ENCODE assay signal across 9 cellular contexts in the genomic region with DNA sequence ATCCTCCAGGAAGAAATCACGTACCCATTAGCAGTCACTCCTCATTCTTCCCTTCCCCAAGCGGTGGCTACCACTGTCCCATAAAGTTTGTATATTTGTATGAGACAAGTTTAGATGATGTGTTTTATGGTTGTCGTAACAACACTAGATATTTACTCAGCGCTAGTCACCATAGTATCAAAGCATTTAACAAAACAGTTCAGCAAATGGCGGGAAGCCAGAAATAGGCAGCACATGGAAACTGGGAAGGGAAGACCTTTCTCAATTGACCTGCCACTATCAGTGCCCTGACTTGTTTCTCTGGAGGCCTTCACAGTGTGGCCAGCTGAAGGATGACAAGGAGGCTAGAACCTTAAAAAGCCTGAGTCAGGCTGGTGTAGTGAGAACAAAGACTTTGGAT. TPM values are rescaled to one million over a fixed set of nuclear protein-coding genes. Genes with fewer than 3 reads are reported as not detected.
A peak's percentile ranks its signal among the peaks of the same experiment; 100 is the strongest.
DNase-seq lines count a peak whose midpoint lies in the region; ATAC-seq and TF ChIP-seq lines count a peak whose summit lies in the region.
"Had no signal": no experiment of that assay in that cellular context is flagged by ENCODE, and none has a peak within 500 bp of the region (broad histone marks: within the 10 kb centered on the region; RNA-seq: fewer than 3 reads in every experiment).

No MANE protein-coding gene starts in this region.

- TF ChIP-seq POLR2A in upper lobe of left lung (IDR thresholded peaks at IDR 0.05) (no peak), testis (IDR thresholded peaks at IDR 0.05) (no peak)

- H3K27ac ChIP-seq in SK-N-SH (ENCODE audit: low read depth in 2 of 2, low read length in 1 of 2) (peak overlapping the region in 1 of 2 experiments; percentile 45; a peak in 2 of 4 replicates), brain microvascular endothelial cell (peak overlapping the region; percentile 42), hepatocyte (peak overlapping the region; percentile 2), upper lobe of left lung (no peak overlapping the region), testis (no peak overlapping the region)

- in situ Hi-C loops in brain microvascular endothelial cell (cut with HindIII; ENCODE audit: low pct_ligation_motif_present, low sequenced_read_pairs) = no loop called here

- POLR2A ChIA-PET in SK-N-SH (lab: Yijun Ruan, JAX) = no interaction called here

- no peaks in the 10 kb centered on the region for H3K9me3 ChIP-seq in SK-N-SH
- no peaks in the 10 kb centered on the region for H3K9me3 ChIP-seq in hepatocyte (ENCODE audit: low read depth)
- H3K9me3 ChIP-seq in upper lobe of left lung = no peaks in the 10 kb centered on the region
- H3K9me3 ChIP-seq in testis = no peaks in the 10 kb centered on the region

- WGBS in SK-N-SH (ENCODE audit: low lambda C conversion rate) = 93% methylated on average over 5 of the region's 5 CpGs
- 85% methylated on average over 5 of the region's 5 CpGs for WGBS in hepatocyte (ENCODE audit: low lambda C conversion rate, missing lambda C conversion rate)
- WGBS in upper lobe of left lung, 2 donors = 61 to 73% methylated on average over 5 of the region's 5 CpGs
- 80 to 91% methylated on average over 5 of the region's 5 CpGs for WGBS in testis, 2 donors

- DNase-seq in SK-N-SH = no peak
- DNase-seq in brain microvascular endothelial cell = peak; percentile 84
- peak; percentile 50 for DNase-seq in hepatocyte (ENCODE audit: low spot score)
- no peak for DNase-seq in upper lobe of left lung
- no peak for DNase-seq in NCI-H524 treated with DMSO at 0.1 percent for 48 hours (lab: John Stamatoyannopoulos, UW)
- no peak for DNase-seq in testis
- DNase-seq: AML-193 had no signal

- TF ChIP-seq EP300 in SK-N-SH (IDR thresholded peaks at IDR 0.05; ENCODE audit: borderline replicate concordance in 1 of 2, low read depth in 1 of 2, low read length in 1 of 2) (no peak), upper lobe of left lung (IDR thresholded peaks at IDR 0.05) (peak in 1 of 4 donors; percentile 1)

- H3K9ac ChIP-seq in SK-N-SH = no peak overlapping the region

- intact Hi-C loops in testis (cut with DNase I; ENCODE audit: low total_unique reads) = no loop called here

- H3K79me2 ChIP-seq in SK-N-SH (ENCODE audit: insufficient read depth) (peaks cover 91% of the 10 kb centered on the region), hepatocyte (peaks cover 22% of the 10 kb centered on the region)

- no peaks in the 10 kb centered on the region for H3K9me2 ChIP-seq in SK-N-SH
- no peaks in the 10 kb centered on the region for H3K9me2 ChIP-seq in hepatocyte (replicated peaks; ENCODE audit: insufficient read depth)

- H3K4me1 ChIP-seq in SK-N-SH (ENCODE audit: control insufficient read depth in 1 of 2, insufficient read depth in 2 of 2, low read depth in 1 of 2, low read length in 1 of 2) (peaks cover 4 to 20% of the 10 kb centered on the region in 2 experiments), hepatocyte (ENCODE audit: insufficient read depth) (no peaks in the 10 kb centered on the region), upper lobe of left lung (peaks cover 4 to 8% (median 6%) of the 10 kb centered on the region in 4 donors), testis (peaks cover 9% of the 10 kb centered on the region)

- no peak overlapping the region for H2AFZ ChIP-seq in SK-N-SH (ENCODE audit: low read depth)
- H2AFZ ChIP-seq in hepatocyte = no peak overlapping the region

- H3K4me2 ChIP-seq in SK-N-SH = no peak overlapping the region
- no peak overlapping the region for H3K4me2 ChIP-seq in hepatocyte

- no peaks in the 10 kb centered on the region; the same call in 1 of the 2 replicates for H4K20me1 ChIP-seq in SK-N-SH (ENCODE audit: insufficient read depth)
- H4K20me1 ChIP-seq in hepatocyte (ENCODE audit: insufficient read depth, poor library complexity, severe bottlenecking) = no peaks in the 10 kb centered on the region

- peaks cover 25% of the 10 kb centered on the region for H3F3A ChIP-seq in SK-N-SH (replicated peaks; ENCODE audit: insufficient read depth)

- H3K27me3 ChIP-seq in SK-N-SH (ENCODE audit: insufficient read depth) = no peaks in the 10 kb centered on the region
- H3K27me3 ChIP-seq in brain microvascular endothelial cell (replicated peaks) = no peaks in the 10 kb centered on the region
- no peaks in the 10 kb centered on the region for H3K27me3 ChIP-seq in hepatocyte
- H3K27me3 ChIP-seq in upper lobe of left lung = no peaks in the 10 kb centered on the region
- no peaks in the 10 kb centered on the region for H3K27me3 ChIP-seq in testis

- H3K4me3 ChIP-seq in SK-N-SH (ENCODE audit: low read depth in 2 of 2, low read length in 1 of 2) = no peak overlapping the region
- no peak overlapping the region for H3K4me3 ChIP-seq in brain microvascular endothelial cell (ENCODE audit: low read depth, low read length)
- no peak overlapping the region for H3K4me3 ChIP-seq in hepatocyte
- H3K4me3 ChIP-seq in upper lobe of left lung = no peak overlapping the region
- H3K4me3 ChIP-seq in testis = no peak overlapping the region

- TF ChIP-seq CTCF in SK-N-SH (IDR thresholded peaks at IDR 0.05) = no peak
- TF ChIP-seq CTCF in brain microvascular endothelial cell (IDR thresholded peaks at IDR 0.05; ENCODE audit: low read depth, low read length, missing control alignments) = no peak
- TF ChIP-seq CTCF in hepatocyte (IDR thresholded peaks at IDR 0.05; ENCODE audit: poor library complexity) = no peak
- TF ChIP-seq CTCF in upper lobe of left lung (IDR thresholded peaks at IDR 0.05) = no peak
- TF ChIP-seq CTCF in testis (IDR thresholded peaks at IDR 0.05) = no peak

- CTCF ChIA-PET in SK-N-SH (lab: Yijun Ruan, JAX) = no interaction called here

- H3K36me3 ChIP-seq in SK-N-SH (replicated peaks in 1 of 2; ENCODE audit: control insufficient read depth in 1 of 2, insufficient read depth in 2 of 2, low read length in 1 of 2) = peaks cover 6 to 24% of the 10 kb centered on the region in 2 experiments
- no peaks in the 10 kb centered on the region for H3K36me3 ChIP-seq in brain microvascular endothelial cell (replicated peaks)
- H3K36me3 ChIP-seq in hepatocyte (replicated peaks; ENCODE audit: insufficient read depth, low read depth) = no peaks in the 10 kb centered on the region
- peaks cover 0 to 12% (median 0%) of the 10 kb centered on the region in 4 donors for H3K36me3 ChIP-seq in upper lobe of left lung
- H3K36me3 ChIP-seq in testis (ENCODE audit: low read depth, missing control alignments) = no peaks in the 10 kb centered on the region

- no peak for TF ChIP-seq RAD21 in SK-N-SH (IDR thresholded peaks at IDR 0.05; ENCODE audit: low read length)

- ATAC-seq in SK-N-SH treated with all-trans-retinoic acid at 6 μM for 48 hours (peak; percentile 41), upper lobe of left lung (ENCODE audit: low FRiP score in 2 of 2) (peak; percentile 69 to 85), HG02970 (IDR thresholded peaks at IDR 0.05; ENCODE audit: low FRiP score, unreplicated experiment) (no peak)

TF ChIP-seq in SK-N-SH treated with all-trans-retinoic acid at 6 μM for 48 hours, 23 proteins besides CTCF, POLR2A, EP300 and RAD21 (continues in another document):
- TF ChIP-seq, protein P1, sequence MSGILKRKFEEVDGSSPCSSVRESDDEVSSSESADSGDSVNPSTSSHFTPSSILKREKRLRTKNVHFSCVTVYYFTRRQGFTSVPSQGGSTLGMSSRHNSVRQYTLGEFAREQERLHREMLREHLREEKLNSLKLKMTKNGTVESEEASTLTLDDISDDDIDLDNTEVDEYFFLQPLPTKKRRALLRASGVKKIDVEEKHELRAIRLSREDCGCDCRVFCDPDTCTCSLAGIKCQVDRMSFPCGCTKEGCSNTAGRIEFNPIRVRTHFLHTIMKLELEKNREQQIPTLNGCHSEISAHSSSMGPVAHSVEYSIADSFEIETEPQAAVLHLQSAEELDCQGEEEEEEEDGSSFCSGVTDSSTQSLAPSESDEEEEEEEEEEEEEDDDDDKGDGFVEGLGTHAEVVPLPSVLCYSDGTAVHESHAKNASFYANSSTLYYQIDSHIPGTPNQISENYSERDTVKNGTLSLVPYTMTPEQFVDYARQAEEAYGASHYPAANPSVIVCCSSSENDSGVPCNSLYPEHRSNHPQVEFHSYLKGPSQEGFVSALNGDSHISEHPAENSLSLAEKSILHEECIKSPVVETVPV (CRISPR knock-in tag; IDR thresholded peaks at IDR 0.05) = no peak
- no peak for TF ChIP-seq GLIS3 (CRISPR knock-in tag; IDR thresholded peaks at IDR 0.05)
- no peak for TF ChIP-seq ZNF8 (CRISPR knock-in tag; IDR thresholded peaks at IDR 0.05)
- TF ChIP-seq SNAI2 (CRISPR knock-in tag; IDR thresholded peaks at IDR 0.05) = no peak
- no peak for TF ChIP-seq RARB (CRISPR knock-in tag; IDR thresholded peaks at IDR 0.05)

TF ChIP-seq in SK-N-SH, 30 proteins besides CTCF, POLR2A, EP300 and RAD21:
- TF ChIP-seq, protein P2, sequence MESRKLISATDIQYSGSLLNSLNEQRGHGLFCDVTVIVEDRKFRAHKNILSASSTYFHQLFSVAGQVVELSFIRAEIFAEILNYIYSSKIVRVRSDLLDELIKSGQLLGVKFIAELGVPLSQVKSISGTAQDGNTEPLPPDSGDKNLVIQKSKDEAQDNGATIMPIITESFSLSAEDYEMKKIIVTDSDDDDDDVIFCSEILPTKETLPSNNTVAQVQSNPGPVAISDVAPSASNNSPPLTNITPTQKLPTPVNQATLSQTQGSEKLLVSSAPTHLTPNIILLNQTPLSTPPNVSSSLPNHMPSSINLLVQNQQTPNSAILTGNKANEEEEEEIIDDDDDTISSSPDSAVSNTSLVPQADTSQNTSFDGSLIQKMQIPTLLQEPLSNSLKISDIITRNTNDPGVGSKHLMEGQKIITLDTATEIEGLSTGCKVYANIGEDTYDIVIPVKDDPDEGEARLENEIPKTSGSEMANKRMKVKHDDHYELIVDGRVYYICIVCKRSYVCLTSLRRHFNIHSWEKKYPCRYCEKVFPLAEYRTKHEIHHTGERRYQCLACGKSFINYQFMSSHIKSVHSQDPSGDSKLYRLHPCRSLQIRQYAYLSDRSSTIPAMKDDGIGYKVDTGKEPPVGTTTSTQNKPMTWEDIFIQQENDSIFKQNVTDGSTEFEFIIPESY (IDR thresholded peaks at IDR 0.05; ENCODE audit: borderline replicate concordance, low read depth) = no peak
- no peak for TF ChIP-seq ELF1 (IDR thresholded peaks at IDR 0.05)

RNA-seq across cellular contexts. Expression of a gene that starts 31.1 kb away (rescaled TPM):
- polyA plus RNA-seq in SK-N-SH (2012; rRNA removed) (21.7 and 29.8 TPM in 2 replicates), hepatocyte (6.1 and 7.1 TPM in 2 replicates), testis (ENCODE audit: insufficient read depth, low read depth, low replicate concordance) (26.6 TPM)
- 26.4 and 27.7 TPM in 2 replicates for polyA plus RNA-seq in SK-N-SH (2012; cell fraction: cytosol; rRNA removed)
- 34.0 and 50.1 TPM in 2 replicates for polyA plus RNA-seq in SK-N-SH (2012; cell fraction: nucleus; rRNA removed)
- total RNA-seq in hepatocyte (16.2 and 16.4 TPM in 2 replicates), upper lobe of left lung (10 to 100 TPM; 22.1 to 40.1 (median 29.2) TPM), testis (10 to 100 TPM; 56.7 to 61.6 TPM)

RNA-seq across cellular contexts. Expression of a gene that starts 31.3 kb away (rescaled TPM):
- 17.3 and 26.2 TPM in 2 replicates for polyA plus RNA-seq in SK-N-SH (2012; rRNA removed)
- 29.0 and 40.0 TPM in 2 replicates for polyA plus RNA-seq in SK-N-SH (2012; cell fraction: cytosol; rRNA removed)
- polyA plus RNA-seq in SK-N-SH (2012; cell fraction: nucleus; rRNA removed) = 13.5 and 23.2 TPM in 2 replicates
- 16.3 and 17.9 TPM in 2 replicates for total RNA-seq in hepatocyte
- polyA plus RNA-seq in hepatocyte = 13.2 and 14.2 TPM in 2 replicates
- 10 to 100 TPM in 3 of 6 donors, 1 to 10 TPM in 3; 2.0 to 12.0 (median 9.7) TPM for total RNA-seq in upper lobe of left lung
- total RNA-seq in testis = 10 to 100 TPM; 19.8 to 20.0 TPM
- 15.7 TPM for polyA plus RNA-seq in testis (ENCODE audit: insufficient read depth, low read depth, low replicate concordance)

Comparison
In these comparisons a context has a peak if more than half of its experiments do, and no peak if none do; other contexts are left out.
1. DNase-seq: peak in brain microvascular endothelial cell (single experiment) and hepatocyte (single experiment); none in SK-N-SH (single experiment), upper lobe of left lung (0 of 2), NCI-H524 treated with DMSO at 0.1 percent for 48 hours (single experiment) and testis (single experiment).
2. H3K27ac ChIP-seq: peak in brain microvascular endothelial cell (single experiment) and hepatocyte (single experiment); none in upper lobe of left lung (0 of 4) and testis (0 of 2).